9 cellular contexts compared by ENCODE assay signal in genomic region chr2:85648619-85649018, GRCh38. TPM values are rescaled to one million over a fixed set of nuclear protein-coding genes. Genes with fewer than 3 reads are reported as not detected.
A peak's percentile ranks its signal among the peaks of the same experiment; 100 is the strongest.
DNase-seq lines count a peak whose midpoint lies in the region; TF ChIP-seq lines count a peak whose summit lies in the region.
"Had no signal": no experiment of that assay in that cellular context is flagged by ENCODE, and none has a peak within 500 bp of the region (broad histone marks: within the 10 kb centered on the region; RNA-seq: fewer than 3 reads in every experiment).

No MANE protein-coding gene starts in this region.

- TF ChIP-seq CTCF in GM12874 (IDR thresholded peaks at IDR 0.05; ENCODE audit: insufficient read depth, low read depth, low read length) (peak; percentile 56), fibroblast of pulmonary artery (IDR thresholded peaks at IDR 0.05; ENCODE audit: low read length, missing control alignments) (peak; percentile 65), tibial artery (IDR thresholded peaks at IDR 0.05) (peak; percentile 14 to 21)

- no peaks in the 10 kb centered on the region for H3K4me1 ChIP-seq in SJCRH30
- H3K4me1 ChIP-seq in tibial artery: peaks cover 0 to 24% (median 3%) of the 10 kb centered on the region in 4 donors

- H3K9me3 ChIP-seq in SJCRH30 (replicated peaks): no peaks in the 10 kb centered on the region
- no peaks in the 10 kb centered on the region for H3K9me3 ChIP-seq in tibial artery

- intact Hi-C loops in tibial artery (cut with DNase I; ENCODE audit: low total_unique reads): loop anchor here (10.0 kb wide), 1 partner anchor 166 kb away; no protein-coding TSS in a partner anchor

- peak; percentile 78 for DNase-seq in AG08395 (ENCODE audit: low spot score)
- peak; percentile 45 to 62 for DNase-seq in SJCRH30
- DNase-seq in fibroblast of pulmonary artery (ENCODE audit: low read depth): peak; percentile 69
- no peak for DNase-seq in tibial artery
- no peak for DNase-seq in stimulated activated CD4-positive, alpha-beta T cell treated with anti-CD3 and anti-CD28 coated beads, Interleukin-2, amount 100 ng/mL, for 48 hours
- DNase-seq in activated naive CD4-positive, alpha-beta T cell (lab: John Stamatoyannopoulos, UW): no peak
- DNase-seq in nucleus accumbens (lab: John Stamatoyannopoulos, UW): no peak

- H3K4me3 ChIP-seq in SJCRH30 (no peak overlapping the region), fibroblast of pulmonary artery (replicated peaks; ENCODE audit: low read depth, low read length) (no peak overlapping the region), tibial artery (no peak overlapping the region)

- no peak overlapping the region for H3K27ac ChIP-seq in SJCRH30
- peak overlapping the region; percentile 28 to 46 for H3K27ac ChIP-seq in tibial artery

- no peaks in the 10 kb centered on the region for H3K27me3 ChIP-seq in SJCRH30
- no peaks in the 10 kb centered on the region for H3K27me3 ChIP-seq in tibial artery

- H3K36me3 ChIP-seq in SJCRH30 (peaks cover 91% of the 10 kb centered on the region), tibial artery (peaks cover 60 to 97% (median 89%) of the 10 kb centered on the region in 3 donors)

RNA-seq across cellular contexts. Expression of gene SFTPB, which starts 19.4 kb away (rescaled TPM):
- total RNA-seq in SJCRH30 (2014; rRNA removed; shearing (Covaris generic)): not detected in 2 replicates

RNA-seq across cellular contexts. Expression of gene USP39, which starts 32.6 kb away (rescaled TPM):
- 120 and 126 TPM in 2 replicates for total RNA-seq in SJCRH30 (2014; rRNA removed; shearing (Covaris generic))

RNA-seq across cellular contexts. Expression of gene C2orf68, which starts 36.8 kb away (rescaled TPM):
- 53.6 and 57.9 TPM in 2 replicates for total RNA-seq in SJCRH30 (2014; rRNA removed; shearing (Covaris generic))

RNA-seq across cellular contexts. Expression of gene GNLY, which starts 45.5 kb away (rescaled TPM):
- not detected in 2 replicates for total RNA-seq in SJCRH30 (2014; rRNA removed; shearing (Covaris generic))
- total RNA-seq: temporal lobe had no signal

RNA-seq across cellular contexts. Expression of gene TMEM150A, which starts 46.1 kb away (rescaled TPM):
- total RNA-seq in SJCRH30 (2014; rRNA removed; shearing (Covaris generic)): 5.4 and 5.6 TPM in 2 replicates

Comparison
In these comparisons a context has a peak if more than half of its experiments do, and no peak if none do; other contexts are left out.
1. DNase-seq: peak in AG08395 (single experiment), SJCRH30 (2 of 2) and fibroblast of pulmonary artery (single experiment); none in tibial artery (0 of 2), stimulated activated CD4-positive, alpha-beta T cell treated with anti-CD3 and anti-CD28 coated beads, Interleukin-2, amount 100 ng/mL, for 48 hours (0 of 2), activated naive CD4-positive, alpha-beta T cell (0 of 4) and nucleus accumbens (0 of 56).
2. Peak in every context shown above with its lines, with median percentiles within 50 percentile points of each other: CTCF ChIP-seq.